1 cellular context compared by ENCODE assay signal in the genomic region with DNA sequence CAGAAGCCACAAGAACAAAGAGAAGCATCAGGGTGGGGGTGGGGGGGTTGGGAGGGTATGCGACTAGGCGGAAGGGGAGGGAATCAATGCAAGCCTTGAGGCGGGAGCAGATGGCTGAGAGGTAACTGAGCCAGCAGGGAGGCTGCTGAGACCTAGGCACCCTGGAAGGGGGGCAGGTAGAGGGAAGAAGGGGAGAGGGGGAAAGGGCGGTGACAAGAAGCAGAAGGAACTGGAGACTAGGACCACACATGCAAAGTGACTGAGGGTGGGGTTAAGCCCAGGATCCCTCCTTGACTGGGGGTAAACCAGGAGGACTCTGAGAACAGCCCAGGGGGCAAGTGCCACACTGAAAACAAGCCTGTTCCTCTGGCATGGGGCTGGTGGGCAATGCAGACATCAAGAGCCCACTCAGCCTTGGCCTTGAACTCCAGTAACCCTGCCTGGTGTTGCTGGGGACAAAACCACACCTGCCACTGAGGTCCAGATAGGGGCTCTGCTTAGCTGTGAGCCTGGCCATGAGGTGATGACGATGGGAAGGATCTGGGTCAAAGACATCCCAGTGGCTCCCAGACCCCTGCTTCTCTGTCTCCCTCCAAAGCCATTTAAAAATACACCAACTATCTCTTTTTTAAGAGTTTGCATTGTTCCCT.
TF ChIP-seq lines count a peak whose summit lies in the region.

No MANE protein-coding gene starts in this region.

TF ChIP-seq in GM23338, 12 proteins besides CTCF, POLR2A, EP300 and RAD21:
- TF ChIP-seq POLR2AphosphoS5 (IDR thresholded peaks at IDR 0.05; ENCODE audit: low read depth) (peak; percentile 11; the same call in 1 of the 2 replicates), NANOG (IDR thresholded peaks at IDR 0.05; ENCODE audit: borderline replicate concordance) (no peak)
TF ChIP-seq in GM23338: peak in this region for 1.
